ENCODE assay signal across 9 cellular contexts in genomic region chr11:64094463-64095223, GRCh38. TPM values are rescaled to one million over a fixed set of nuclear protein-coding genes. Genes with fewer than 3 reads are reported as not detected.
A peak's percentile ranks its signal among the peaks of the same experiment; 100 is the strongest.
DNase-seq lines count a peak whose midpoint lies in the region; ATAC-seq and TF ChIP-seq lines count a peak whose summit lies in the region.
"Had no signal": no experiment of that assay in that cellular context is flagged by ENCODE, and none has a peak within 500 bp of the region (broad histone marks: within the 10 kb centered on the region; RNA-seq: fewer than 3 reads in every experiment).

No MANE protein-coding gene starts in this region.

- no CpG with 5 or more reads among the region's 19 CpGs for WGBS in mesendoderm (ENCODE audit: extremely low coverage, insufficient coverage, low lambda C conversion rate)

- no peak overlapping the region for H3K4me3 ChIP-seq in mesendoderm (ENCODE audit: low read length)

- TF ChIP-seq CTCF in brain (conservative IDR thresholded peaks at IDR 0.05) (no peak), GM10248 (IDR thresholded peaks at IDR 0.05; ENCODE audit: control extremely low read depth, extremely low read depth, low read depth, missing control alignments) (no peak)

- no peak overlapping the region for H4K8ac ChIP-seq in mesendoderm (ENCODE audit: low read depth, low read length)

- peak overlapping the region; percentile 93 to 97 (median 96) for H3K27ac Mint-ChIP-seq in brain
- H3K27ac Mint-ChIP-seq in activated CD8-positive, alpha-beta T cell treated with anti-CD3 and anti-CD28 coated beads, Interleukin-2, amount 10 ng/mL, durations not matched to agents 7 days and 5 days: no peak overlapping the region

- H3K27me3 ChIP-seq in mesendoderm (ENCODE audit: insufficient read depth, low read length, poor library complexity): no peaks in the 10 kb centered on the region

- no peak for ATAC-seq in activated CD8-positive, alpha-beta T cell treated with anti-CD3 and anti-CD28 coated beads, Interleukin-2, amount 10 ng/mL, durations not matched to agents 7 days and 5 days

- no peak overlapping the region for H2BK5ac ChIP-seq in mesendoderm (ENCODE audit: low read length)

- H3K4me1 ChIP-seq in mesendoderm (ENCODE audit: control insufficient read depth, low read depth, low read length): no peaks in the 10 kb centered on the region

- no peak overlapping the region for H3K23ac ChIP-seq in mesendoderm (ENCODE audit: low read length)

- CTCF ChIA-PET in activated CD8-positive, alpha-beta T cell treated with anti-CD3 and anti-CD28 coated beads, Interleukin-2, amount 10 ng/mL, durations not matched to agents 7 days and 5 days (lab: Charles Lee): no interaction called here
- CTCF ChIA-PET in GM10248 (lab: Yijun Ruan, JAX): interaction anchor here (1.5 kb wide), 1 partner anchor 257 kb away, joined by 3 read pairs; no protein-coding TSS in a partner anchor

- no peaks in the 10 kb centered on the region for H3K79me2 ChIP-seq in mesendoderm (ENCODE audit: control insufficient read depth, insufficient read depth, low read length)

- no peak overlapping the region for H3K27ac ChIP-seq in mesendoderm (ENCODE audit: low read depth, low read length)

- H2BK15ac ChIP-seq in mesendoderm (replicated peaks; ENCODE audit: low read depth): no peak overlapping the region

- no peak overlapping the region for H4K5ac ChIP-seq in mesendoderm (ENCODE audit: low read length)

- H3K36me3 ChIP-seq in mesendoderm (ENCODE audit: control insufficient read depth, insufficient read depth, low read length): no peaks in the 10 kb centered on the region

- peaks cover 100% of the 10 kb centered on the region for H3K4me1 Mint-ChIP-seq in brain
- peaks cover 11% of the 10 kb centered on the region for H3K4me1 Mint-ChIP-seq in activated CD8-positive, alpha-beta T cell treated with anti-CD3 and anti-CD28 coated beads, Interleukin-2, amount 10 ng/mL, durations not matched to agents 7 days and 5 days (ENCODE audit: low read depth)

- peak overlapping the region in 4 of 5 experiments; percentile 40 to 68 (median 56) for H3K4me3 Mint-ChIP-seq in brain
- H3K4me3 Mint-ChIP-seq in activated CD8-positive, alpha-beta T cell treated with anti-CD3 and anti-CD28 coated beads, Interleukin-2, amount 10 ng/mL, durations not matched to agents 7 days and 5 days: no peak overlapping the region

- no peak overlapping the region for H2AK5ac ChIP-seq in mesendoderm (ENCODE audit: low read length)

- peaks cover 0 to 3% (median 0%) of the 10 kb centered on the region in 5 experiments for H3K9me3 Mint-ChIP-seq in brain
- H3K9me3 Mint-ChIP-seq in activated CD8-positive, alpha-beta T cell treated with anti-CD3 and anti-CD28 coated beads, Interleukin-2, amount 10 ng/mL, durations not matched to agents 7 days and 5 days (ENCODE audit: insufficient read depth): no peaks in the 10 kb centered on the region

- H3K27me3 Mint-ChIP-seq in brain: peaks cover 3% of the 10 kb centered on the region
- no peaks in the 10 kb centered on the region for H3K27me3 Mint-ChIP-seq in activated CD8-positive, alpha-beta T cell treated with anti-CD3 and anti-CD28 coated beads, Interleukin-2, amount 10 ng/mL, durations not matched to agents 7 days and 5 days (ENCODE audit: low read depth)

- H3K36me3 Mint-ChIP-seq in brain: no peaks in the 10 kb centered on the region
- no peaks in the 10 kb centered on the region for H3K36me3 Mint-ChIP-seq in activated CD8-positive, alpha-beta T cell treated with anti-CD3 and anti-CD28 coated beads, Interleukin-2, amount 10 ng/mL, durations not matched to agents 7 days and 5 days (ENCODE audit: low read depth)

- no peak overlapping the region for H3K4ac ChIP-seq in mesendoderm (ENCODE audit: low read depth, low read length)

- no peak overlapping the region for H2BK120ac ChIP-seq in mesendoderm (ENCODE audit: low read depth, low read length)

- POLR2A ChIA-PET in activated CD8-positive, alpha-beta T cell treated with anti-CD3 and anti-CD28 coated beads, Interleukin-2, amount 10 ng/mL, durations not matched to agents 7 days and 5 days (lab: Charles Lee): no interaction called here
- POLR2A ChIA-PET in GM10248 (lab: Yijun Ruan, JAX): no interaction called here

- no peaks in the 10 kb centered on the region for H3K79me1 ChIP-seq in mesendoderm (ENCODE audit: low read length)

- H3K18ac ChIP-seq in mesendoderm (ENCODE audit: low read length): no peak overlapping the region

- H3K9ac ChIP-seq in mesendoderm (ENCODE audit: low read length): no peak overlapping the region

- H3K56ac ChIP-seq in mesendoderm (ENCODE audit: low read length): peak overlapping the region; percentile 25

- no peak overlapping the region for H3K4me2 ChIP-seq in mesendoderm (ENCODE audit: low read length)

- peak; percentile 82 for DNase-seq in AG20443 (ENCODE audit: low spot score)
- DNase-seq in LHCN-M2 (ENCODE audit: low read depth): peak; percentile 96
- DNase-seq in mesendoderm: peak; percentile 38
- DNase-seq in activated CD8-positive, alpha-beta T cell treated with anti-CD3 and anti-CD28 coated beads, Interleukin-2, amount 10 ng/mL, durations not matched to agents 7 days and 5 days: no peak
- no peak for DNase-seq in GM10248 (ENCODE audit: extremely low spot score)
- no peak for DNase-seq in D341Med (ENCODE audit: low spot score)
- no peak for DNase-seq in occipital lobe (lab: John Stamatoyannopoulos, UW)
- DNase-seq: activated CD4-positive, alpha-beta T cell treated with anti-CD3 and anti-CD28 coated beads for 1 hour had no signal

RNA-seq across cellular contexts. Expression of gene FLRT1, which starts 58.9 kb away (rescaled TPM):
- not detected in 2 replicates for total RNA-seq in LHCN-M2 (2014; rRNA removed)
- 0.19 TPM for polyA plus RNA-seq in LHCN-M2 (2012)
- polyA plus RNA-seq in brain (ENCODE audit: insufficient read depth, low read depth, low replicate concordance): 27.0 TPM
- polyA plus RNA-seq in mesendoderm (2013, experiment 1 of 2): 0.03 TPM
- polyA plus RNA-seq in mesendoderm (2013, experiment 2 of 2): 0.03 TPM
- not detected for total RNA-seq in activated CD8-positive, alpha-beta T cell treated with anti-CD3 and anti-CD28 coated beads, Interleukin-2, amount 10 ng/mL, durations not matched to agents 7 days and 5 days
- 5.0 TPM for total RNA-seq in occipital lobe

Comparison
In these comparisons a context has a peak if more than half of its experiments do, and no peak if none do; other contexts are left out.
1. DNase-seq: peak in AG20443 (single experiment), LHCN-M2 (single experiment) and mesendoderm (single experiment); none in activated CD8-positive, alpha-beta T cell treated with anti-CD3 and anti-CD28 coated beads, Interleukin-2, amount 10 ng/mL, durations not matched to agents 7 days and 5 days (single experiment), GM10248 (single experiment), D341Med (single experiment) and occipital lobe (single experiment).